In the genomic region with DNA sequence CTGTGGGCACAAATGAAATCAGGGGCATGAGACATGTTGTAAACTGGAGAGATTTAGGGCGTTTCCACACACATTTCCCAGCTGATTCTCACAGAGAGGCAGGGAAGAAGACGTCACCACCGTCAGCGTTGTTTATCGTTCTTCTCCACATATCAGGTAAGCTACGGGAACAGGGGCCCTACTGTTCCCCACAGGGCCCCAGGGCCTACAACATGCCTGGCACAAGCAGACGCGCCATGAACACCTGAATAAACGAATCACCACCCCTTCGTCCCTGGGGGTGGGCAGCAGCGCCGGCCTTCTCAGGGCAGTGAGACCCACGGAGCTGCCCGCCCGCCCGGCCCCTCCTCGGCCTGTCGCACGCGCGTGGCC, we compare ENCODE assay signal across 8 cellular contexts. TPM values are rescaled to one million over a fixed set of nuclear protein-coding genes. Genes with fewer than 3 reads are reported as not detected.
A peak's percentile ranks its signal among the peaks of the same experiment; 100 is the strongest.
DNase-seq lines count a peak whose midpoint lies in the region; ATAC-seq and TF ChIP-seq lines count a peak whose summit lies in the region.

No MANE protein-coding gene starts in this region.

- H3K9me3 ChIP-seq in testis, result no peaks in the 10 kb centered on the region

- H3K4me3 Mint-ChIP-seq in activated T-cell treated with anti-CD3 and anti-CD28 coated beads, Interleukin-2, amount 50 U/mL, for 24 hours, result peak overlapping the region; percentile 89
- peak overlapping the region; percentile 86 to 96 (median 89) for H3K4me3 Mint-ChIP-seq in brain

- H3K36me3 ChIP-seq in testis (ENCODE audit: low read depth, missing control alignments), result no peaks in the 10 kb centered on the region

- H3K4me3 ChIP-seq in Jurkat, Clone E6-1 (ENCODE audit: low read length), result peak overlapping the region; percentile 94
- H3K4me3 ChIP-seq in testis, result peak overlapping the region; percentile 82

- 0 to 2% methylated on average over 6 to 21 of the region's 21 CpGs for WGBS in testis, 2 donors

- H3K27ac Mint-ChIP-seq in activated T-cell treated with anti-CD3 and anti-CD28 coated beads, Interleukin-2, amount 50 U/mL, for 24 hours, result peak overlapping the region; percentile 95
- H3K27ac Mint-ChIP-seq in brain, result peak overlapping the region; percentile 89 to 96 (median 92)

- ATAC-seq in left lobe of liver, result peak; percentile 43

- intact Hi-C loops in testis (cut with DNase I; ENCODE audit: low total_unique reads), result no loop called here

- peaks cover 7% of the 10 kb centered on the region for H3K4me1 ChIP-seq in testis

- no peak for TF ChIP-seq CTCF in brain (conservative IDR thresholded peaks at IDR 0.05)
- TF ChIP-seq CTCF in testis (IDR thresholded peaks at IDR 0.05), result no peak

- H3K9me3 Mint-ChIP-seq in activated T-cell treated with anti-CD3 and anti-CD28 coated beads, Interleukin-2, amount 50 U/mL, for 24 hours, result no peaks in the 10 kb centered on the region
- no peaks in the 10 kb centered on the region for H3K9me3 Mint-ChIP-seq in brain

- peak overlapping the region; percentile 48 to 71 for H3K27ac ChIP-seq in testis

- no peak for DNase-seq in activated T-cell treated with anti-CD3 and anti-CD28 coated beads, Interleukin-2, amount 50 U/mL, for 24 hours
- DNase-seq in activated T-cell treated with anti-CD3 and anti-CD28 coated beads for 4 hours (no peak), left lobe of liver (ENCODE audit: low spot score) (no peak), testis (no peak), NCI-H2081 treated with DMSO at 0.1 percent for 48 hours (lab: John Stamatoyannopoulos, UW) (no peak)
- no peak for DNase-seq in Jurkat, Clone E6-1 (ENCODE audit: low read depth, low spot score)
- DNase-seq in stimulated activated CD4-positive, alpha-beta T cell treated with anti-CD3 and anti-CD28 coated beads, Interleukin-1b, Interleukin-23, amount 100 ng/mL, for 48 hours, result no peak

- H3K4me1 Mint-ChIP-seq in activated T-cell treated with anti-CD3 and anti-CD28 coated beads, Interleukin-2, amount 50 U/mL, for 24 hours (ENCODE audit: low read depth), result peaks cover 26% of the 10 kb centered on the region
- H3K4me1 Mint-ChIP-seq in brain, result peaks cover 47% of the 10 kb centered on the region

- peaks cover 19% of the 10 kb centered on the region for H3K36me3 Mint-ChIP-seq in activated T-cell treated with anti-CD3 and anti-CD28 coated beads, Interleukin-2, amount 50 U/mL, for 24 hours (ENCODE audit: low read depth)
- H3K36me3 Mint-ChIP-seq in brain, result peaks cover 6% of the 10 kb centered on the region

- H3K27me3 Mint-ChIP-seq in activated T-cell treated with anti-CD3 and anti-CD28 coated beads, Interleukin-2, amount 50 U/mL, for 24 hours, result no peaks in the 10 kb centered on the region
- H3K27me3 Mint-ChIP-seq in brain, result peaks cover 3% of the 10 kb centered on the region

- no peaks in the 10 kb centered on the region for H3K27me3 ChIP-seq in testis

- TF ChIP-seq POLR2A in testis (IDR thresholded peaks at IDR 0.05), result no peak

RNA-seq across cellular contexts. Expression of gene EFCAB6, which starts 0.3 kb away (rescaled TPM):
- not detected for polyA plus RNA-seq in Jurkat, Clone E6-1 (2012; ENCODE audit: insufficient read depth, insufficient read length)
- polyA plus RNA-seq in brain (ENCODE audit: insufficient read depth, low read depth, low replicate concordance), result 0.90 TPM
- 0.45 TPM for total RNA-seq in left lobe of liver
- 10 to 100 TPM; 41.3 to 81.5 TPM for total RNA-seq in testis
- polyA plus RNA-seq in testis (ENCODE audit: insufficient read depth, low read depth, low replicate concordance), result 108 TPM

RNA-seq across cellular contexts. Expression of gene SULT4A1, which starts 50.5 kb away (rescaled TPM):
- polyA plus RNA-seq in Jurkat, Clone E6-1 (2012; ENCODE audit: insufficient read depth, insufficient read length), result not detected
- polyA plus RNA-seq in brain (ENCODE audit: insufficient read depth, low read depth, low replicate concordance) (41.8 TPM), testis (ENCODE audit: insufficient read depth, low read depth, low replicate concordance) (11.2 TPM)
- total RNA-seq in left lobe of liver (not detected), testis (10 to 100 TPM; 10.3 to 11.9 TPM)

Comparison
In these comparisons a context has a peak if more than half of its experiments do, and no peak if none do; other contexts are left out.
1. RNA of gene EFCAB6, which starts 0.3 kb away (total RNA-seq): 41.3 to 81.5 TPM in testis; 0.45 TPM in left lobe of liver (single experiment); every median in the first group is over 10 times any median in the second.
2. RNA of gene SULT4A1, which starts 50.5 kb away (total RNA-seq): 10.3 to 11.9 TPM in testis; not detected in left lobe of liver (single experiment); every median in the first group is over 10 times any median in the second.